ENCODE assay signal across 17 cellular contexts in the genomic region with DNA sequence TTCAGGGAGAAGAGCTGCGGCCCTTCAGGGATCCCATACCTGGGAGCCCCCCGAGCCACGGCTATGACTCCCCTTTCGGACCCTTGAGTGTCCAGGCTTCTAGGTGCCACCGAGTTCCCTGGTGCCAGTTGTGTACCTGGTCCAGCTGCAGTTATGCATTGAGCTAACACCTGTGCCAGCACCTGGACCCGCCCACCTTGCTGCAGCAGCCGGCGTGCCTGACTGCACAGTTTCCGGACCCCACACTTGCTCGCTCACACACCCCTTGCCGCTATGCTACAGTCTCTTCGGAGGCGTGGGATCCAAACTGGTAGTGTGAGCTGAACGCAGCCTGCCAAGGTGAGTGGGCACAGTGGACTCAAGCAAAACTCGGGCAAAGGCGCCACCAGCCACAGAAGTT.
"Had no signal": no experiment of that assay in that cellular context is flagged by ENCODE, and none has a peak within 500 bp of the region (broad histone marks: within the 10 kb centered on the region; RNA-seq: fewer than 3 reads in every experiment).

No MANE protein-coding gene starts in this region.

- ATAC-seq: foreskin keratinocyte; naive thymus-derived CD4-positive, alpha-beta T cell; psoas muscle had no signal

- H3K4me3 ChIP-seq: coronary artery, psoas muscle, tibial artery had no signal

- H3K27me3 ChIP-seq: foreskin keratinocyte, neutrophil, tibial artery had no signal

- DNase-seq: effector CD4-positive, alpha-beta T cell; endodermal cell; erythroblast; foreskin keratinocyte; head of caudate nucleus; hippocampal formation; kidney glomerular epithelial cell; mammary epithelial cell; naive thymus-derived CD4-positive, alpha-beta T cell; nephron progenitor cell; psoas muscle; retina; small intestine; stimulated activated CD4-positive, alpha-beta T cell treated with anti-CD3 and anti-CD28 coated beads, Interleukin-2, amount 100 ng/mL, for 48 hours; tibial artery had no signal

- H3K27ac ChIP-seq: coronary artery, foreskin keratinocyte, neutrophil, psoas muscle, tibial artery had no signal

- H3K9me3 ChIP-seq: neutrophil, psoas muscle, tibial artery had no signal

- H3K36me3 ChIP-seq: neutrophil, tibial artery had no signal

- H3K4me1 ChIP-seq: foreskin keratinocyte, psoas muscle, tibial artery had no signal
